20 cellular contexts compared by ENCODE assay signal in the genomic region with DNA sequence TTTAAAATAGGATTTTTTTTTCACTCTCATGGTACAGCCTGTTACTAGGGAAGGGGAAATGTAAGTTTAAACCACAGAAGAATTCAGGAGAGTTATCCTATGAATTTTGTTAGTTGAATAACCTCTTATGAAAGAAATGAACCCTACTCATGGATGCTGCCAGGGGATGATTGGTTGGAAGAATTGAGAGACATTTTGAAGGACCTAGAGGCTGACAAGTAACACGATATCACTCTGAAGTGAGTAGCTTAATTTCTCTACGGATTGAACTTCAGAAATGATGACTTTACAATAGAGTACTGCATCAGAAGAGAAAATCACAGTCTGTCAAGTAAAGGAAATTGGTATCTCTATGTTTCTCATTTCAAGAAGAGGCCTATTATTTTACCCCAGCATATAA.
"Had no signal": no experiment of that assay in that cellular context is flagged by ENCODE, and none has a peak within 500 bp of the region (broad histone marks: within the 10 kb centered on the region; RNA-seq: fewer than 3 reads in every experiment).

No MANE protein-coding gene starts in this region.

- ATAC-seq: activated CD8-positive, alpha-beta memory T cell treated with anti-CD3 and anti-CD28 coated beads, Interleukin-2, amount 10 ng/mL, durations not matched to agents 7 days and 5 days; activated CD8-positive, alpha-beta T cell treated with anti-CD3 and anti-CD28 coated beads for 36 hours; activated naive CD8-positive, alpha-beta T cell treated with anti-CD3 and anti-CD28 coated beads, Interleukin-2, amount 50 U/mL, for 24 hours; left ventricle myocardium superior; natural killer cell had no signal

- H3K36me3 ChIP-seq: colonic mucosa, tibial artery had no signal

- H3K4me1 ChIP-seq: colonic mucosa, tibial artery had no signal

- H3K4me3 ChIP-seq: colonic mucosa, tibial artery had no signal

- FAIRE-seq: frontal cortex had no signal

- H3K9me3 ChIP-seq: colonic mucosa, tibial artery had no signal

- DNase-seq: activated CD4-positive, alpha-beta T cell treated with anti-CD3 and anti-CD28 coated beads, Interleukin-2, amount 10 ng/mL, durations not matched to agents 7 days and 5 days; activated CD8-positive, alpha-beta memory T cell treated with anti-CD3 and anti-CD28 coated beads, Interleukin-2, amount 10 ng/mL, durations not matched to agents 7 days and 5 days; activated CD8-positive, alpha-beta T cell treated with anti-CD3 and anti-CD28 coated beads for 36 hours; activated effector memory CD4-positive, alpha-beta T cell treated with anti-CD3 and anti-CD28 coated beads, Interleukin-2, amount 50 U/mL, for 16 hours; activated naive CD4-positive, alpha-beta T cell treated with anti-CD3 and anti-CD28 coated beads, Interleukin-2, amount 50 U/mL, for 16 hours; activated naive CD8-positive, alpha-beta T cell treated with anti-CD3 and anti-CD28 coated beads, Interleukin-2, amount 50 U/mL, for 24 hours; activated T-cell treated with anti-CD3 and anti-CD28 coated beads for 4 hours; aorta; colonic mucosa; endodermal cell; glutamatergic neuron; hippocampal formation; left ventricle myocardium superior; mammary epithelial cell; natural killer cell; retina; stimulated activated CD4-positive, alpha-beta T cell treated with anti-CD3 and anti-CD28 coated beads, Interleukin-1b, Interleukin-23, amount 100 ng/mL, for 48 hours; tibial artery had no signal

- H3K27me3 ChIP-seq: colonic mucosa, tibial artery had no signal

- H3K27ac ChIP-seq: colonic mucosa, epithelial cell of prostate, tibial artery had no signal
